8 cellular contexts compared by ENCODE assay signal in the genomic region with DNA sequence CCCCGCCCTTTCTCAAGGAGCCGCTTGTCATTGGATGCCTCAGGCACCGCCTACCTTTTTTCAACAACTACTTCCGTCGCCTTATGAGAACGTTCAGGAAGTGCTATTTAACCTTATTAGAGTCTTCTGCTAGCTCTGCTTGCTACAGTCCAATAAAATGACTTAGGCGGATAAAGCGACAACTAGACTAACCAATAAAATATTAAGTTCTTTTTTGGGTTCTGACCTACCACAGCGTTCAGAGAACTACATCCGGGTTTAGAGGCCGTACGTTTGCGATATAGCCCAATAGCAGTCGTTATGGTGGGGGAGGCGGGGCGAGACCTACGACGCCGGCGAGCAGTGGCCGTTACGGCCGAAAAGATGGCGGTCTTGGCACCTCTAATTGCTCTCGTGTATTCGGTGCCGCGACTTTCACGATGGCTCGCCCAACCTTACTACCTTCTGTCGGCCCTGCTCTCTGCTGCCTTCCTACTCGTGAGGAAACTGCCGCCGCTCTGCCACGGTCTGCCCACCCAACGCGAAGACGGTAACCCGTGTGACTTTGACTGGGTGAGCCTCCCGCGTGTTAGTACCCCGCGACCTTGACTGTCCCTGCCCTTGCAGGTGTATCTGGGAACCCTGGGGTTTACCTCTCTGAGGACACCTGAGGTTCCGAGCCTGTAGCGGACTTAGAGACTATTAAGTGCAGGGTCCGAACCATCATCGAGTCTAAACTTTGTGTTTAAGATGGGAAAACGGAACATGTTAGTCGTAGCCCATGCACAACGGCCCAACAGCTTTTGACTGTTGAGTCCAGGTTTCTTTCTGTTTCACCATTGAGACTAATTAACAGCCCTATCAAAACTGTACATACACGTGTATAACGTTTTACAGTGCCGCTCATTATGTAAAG. TPM values are rescaled to one million over a fixed set of nuclear protein-coding genes. Genes with fewer than 3 reads are reported as not detected.
DNase-seq lines count a peak whose midpoint lies in the region; ATAC-seq and TF ChIP-seq lines count a peak whose summit lies in the region.

TMX2 (plus strand) TSS at position 338 of the 895 bp plus-strand sequence; CDS start at position 364, 26 bp downstream.

- no peak for TF ChIP-seq EP300 in SK-N-SH (IDR thresholded peaks at IDR 0.05; ENCODE audit: borderline replicate concordance in 1 of 2, low read depth in 1 of 2, low read length in 1 of 2)

- H3F3A ChIP-seq in SK-N-SH (replicated peaks; ENCODE audit: insufficient read depth): no peaks in the 10 kb centered on the region

- no peaks in the 10 kb centered on the region; the same call in 1 of the 2 replicates for H4K20me1 ChIP-seq in SK-N-SH (ENCODE audit: insufficient read depth)

- TF ChIP-seq RAD21 in SK-N-SH (IDR thresholded peaks at IDR 0.05; ENCODE audit: low read length): no peak

- H3K9me3 ChIP-seq in SK-N-SH: no peaks in the 10 kb centered on the region

- CTCF ChIA-PET in SK-N-SH (lab: Yijun Ruan, JAX): interaction anchor here (0.9 to 1.4 kb wide), 4 partner anchors 68 to 185 kb away, joined by 3 to 5 read pairs (median 4); no protein-coding TSS in a partner anchor

- no peaks in the 10 kb centered on the region for H3K9me2 ChIP-seq in SK-N-SH

- H2AFZ ChIP-seq in SK-N-SH (ENCODE audit: low read depth): peak within 1 kb of the TSS; percentile 87

- peaks cover 83% of the 10 kb centered on the region for H3K79me2 ChIP-seq in SK-N-SH (ENCODE audit: insufficient read depth)

- H3K9ac ChIP-seq in SK-N-SH: peak within 1 kb of the TSS; percentile 89

- H3K27me3 ChIP-seq in SK-N-SH (ENCODE audit: insufficient read depth): no peaks in the 10 kb centered on the region

- DNase-seq in GM04504 (ENCODE audit: low read depth) (peak; percentile 98), NCI-H1048 (lab: John Stamatoyannopoulos, UW) (peak; percentile 99), SK-N-SH (peak; percentile 92), germinal center (ENCODE audit: low spot score) (peak; percentile 93), non-pigmented ciliary epithelial cell (ENCODE audit: low read depth) (peak; percentile 100), superior temporal gyrus (ENCODE audit: extremely low spot score) (peak; percentile 100)
- peak; percentile 91 for DNase-seq in activated naive CD4-positive, alpha-beta T cell treated with anti-CD3 and anti-CD28 coated beads, Interleukin-2, amount 50 U/mL, for 16 hours

- TF ChIP-seq CTCF in SK-N-SH (IDR thresholded peaks at IDR 0.05): no peak

- ATAC-seq in HG02571 (IDR thresholded peaks at IDR 0.05; ENCODE audit: unreplicated experiment): peak; percentile 93

- peak within 1 kb of the TSS; percentile 84 for H3K4me2 ChIP-seq in SK-N-SH

- POLR2A ChIA-PET in SK-N-SH (lab: Yijun Ruan, JAX): interaction anchor here (0.5 to 2.0 kb wide), 6 partner anchors 9 to 387 kb away, joined by 3 to 9 read pairs (median 4); partner anchors contain the start of gene SELENOH

- H3K27ac ChIP-seq in SK-N-SH (ENCODE audit: low read depth in 2 of 2, low read length in 1 of 2): peak within 1 kb of the TSS; percentile 90 to 94

- peak within 1 kb of the TSS; percentile 94 to 98 for H3K4me3 ChIP-seq in SK-N-SH (ENCODE audit: low read depth in 2 of 2, low read length in 1 of 2)

- peaks cover 14 to 20% of the 10 kb centered on the region in 2 experiments; a peak in 3 of 4 replicates for H3K4me1 ChIP-seq in SK-N-SH (ENCODE audit: control insufficient read depth in 1 of 2, insufficient read depth in 2 of 2, low read depth in 1 of 2, low read length in 1 of 2)

- 1% methylated on average over 40 of the region's 53 CpGs for WGBS in SK-N-SH (ENCODE audit: low lambda C conversion rate)

- peaks cover 0 to 15% of the 10 kb centered on the region in 2 experiments for H3K36me3 ChIP-seq in SK-N-SH (replicated peaks in 1 of 2; ENCODE audit: control insufficient read depth in 1 of 2, insufficient read depth in 2 of 2, low read length in 1 of 2)

TF ChIP-seq in SK-N-SH, 30 proteins besides CTCF, POLR2A, EP300 and RAD21:
- peak; percentile 93 for TF ChIP-seq YY1 (IDR thresholded peaks at IDR 0.05; ENCODE audit: low read depth)
- peak; percentile 43 for TF ChIP-seq POLR2AphosphoS5 (IDR thresholded peaks at IDR 0.05; ENCODE audit: low read depth, low read length)
- peak; percentile 78 for TF ChIP-seq ELF1 (IDR thresholded peaks at IDR 0.05)
- TF ChIP-seq RFX5 (IDR thresholded peaks at IDR 0.05; ENCODE audit: low read length): no peak; the same call in 1 of the 2 replicates
- TF ChIP-seq TAF1 (IDR thresholded peaks at IDR 0.05; ENCODE audit: borderline replicate concordance, low read depth, low read length): peak; percentile 70; the same call in 1 of the 2 replicates
- TF ChIP-seq MXI1 (IDR thresholded peaks at IDR 0.05; ENCODE audit: low read depth, low read length): peak; percentile 45; the same call in 1 of the 2 replicates
- peak; percentile 94 for TF ChIP-seq PBX3 (IDR thresholded peaks at IDR 0.05)
- TF ChIP-seq FOXM1 (IDR thresholded peaks at IDR 0.05; ENCODE audit: low read depth): no peak
- TF ChIP-seq RCOR1 (IDR thresholded peaks at IDR 0.05; ENCODE audit: low read length): no peak
- peak; percentile 67 for TF ChIP-seq IRF3 (IDR thresholded peaks at IDR 0.05; ENCODE audit: low read depth, low read length)
- peak; percentile 40; the same call in 1 of the 2 replicates for TF ChIP-seq MAX (IDR thresholded peaks at IDR 0.05; ENCODE audit: low read depth)
- peak; percentile 94 for TF ChIP-seq GABPA (IDR thresholded peaks at IDR 0.05; ENCODE audit: low read depth)
- no peak for TF ChIP-seq SMC3 (IDR thresholded peaks at IDR 0.05; ENCODE audit: low read depth, low read length)
- TF ChIP-seq, protein P1, sequence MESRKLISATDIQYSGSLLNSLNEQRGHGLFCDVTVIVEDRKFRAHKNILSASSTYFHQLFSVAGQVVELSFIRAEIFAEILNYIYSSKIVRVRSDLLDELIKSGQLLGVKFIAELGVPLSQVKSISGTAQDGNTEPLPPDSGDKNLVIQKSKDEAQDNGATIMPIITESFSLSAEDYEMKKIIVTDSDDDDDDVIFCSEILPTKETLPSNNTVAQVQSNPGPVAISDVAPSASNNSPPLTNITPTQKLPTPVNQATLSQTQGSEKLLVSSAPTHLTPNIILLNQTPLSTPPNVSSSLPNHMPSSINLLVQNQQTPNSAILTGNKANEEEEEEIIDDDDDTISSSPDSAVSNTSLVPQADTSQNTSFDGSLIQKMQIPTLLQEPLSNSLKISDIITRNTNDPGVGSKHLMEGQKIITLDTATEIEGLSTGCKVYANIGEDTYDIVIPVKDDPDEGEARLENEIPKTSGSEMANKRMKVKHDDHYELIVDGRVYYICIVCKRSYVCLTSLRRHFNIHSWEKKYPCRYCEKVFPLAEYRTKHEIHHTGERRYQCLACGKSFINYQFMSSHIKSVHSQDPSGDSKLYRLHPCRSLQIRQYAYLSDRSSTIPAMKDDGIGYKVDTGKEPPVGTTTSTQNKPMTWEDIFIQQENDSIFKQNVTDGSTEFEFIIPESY (IDR thresholded peaks at IDR 0.05; ENCODE audit: borderline replicate concordance, low read depth): no peak
- peak; percentile 94 for TF ChIP-seq CHD2 (IDR thresholded peaks at IDR 0.05; ENCODE audit: low read length, partially characterized antibody)
TF ChIP-seq in SK-N-SH: peak in this region for 10.

RNA-seq across cellular contexts. Expression of gene TMX2, which starts in this region (rescaled TPM):
- 88.6 and 94.6 TPM in 2 replicates for polyA plus RNA-seq in SK-N-SH (2012; rRNA removed)
- 82.1 and 93.4 TPM in 2 replicates for polyA plus RNA-seq in SK-N-SH (2012; cell fraction: cytosol; rRNA removed)
- polyA plus RNA-seq in SK-N-SH (2012; cell fraction: nucleus; rRNA removed): 99.7 and 117 TPM in 2 replicates

Comparison
In these comparisons a context has a peak if more than half of its experiments do, and no peak if none do; other contexts are left out.
1. Peak in every context shown above with its lines: DNase-seq, ATAC-seq, H3K4me3 ChIP-seq and H3K27ac ChIP-seq.